In the genomic region with DNA sequence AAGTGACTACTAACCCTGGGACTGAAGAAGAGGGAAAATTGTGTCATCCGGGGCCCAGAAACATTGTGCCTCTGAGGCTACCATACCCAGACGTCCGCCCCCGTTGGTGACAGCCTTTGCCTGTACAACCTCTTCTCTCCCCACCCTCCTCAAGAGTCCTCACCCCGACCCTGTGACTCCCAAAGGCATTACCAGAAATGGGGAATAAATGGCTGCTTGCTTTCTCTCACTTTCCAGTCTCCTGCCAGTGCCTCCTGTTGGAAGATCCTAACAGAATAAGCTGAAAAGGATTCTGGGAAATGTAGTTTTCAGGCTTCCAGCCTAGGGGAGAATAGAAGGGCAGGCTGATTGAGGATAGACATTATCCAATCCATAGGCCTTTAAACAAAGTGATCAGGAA, we compare ENCODE assay signal across 7 cellular contexts. TPM values are rescaled to one million over a fixed set of nuclear protein-coding genes. Genes with fewer than 3 reads are reported as not detected.
DNase-seq lines count a peak whose midpoint lies in the region; ATAC-seq, FAIRE-seq and TF ChIP-seq lines count a peak whose summit lies in the region.

No MANE protein-coding gene starts in this region.

- DNase-seq in G401 (ENCODE audit: low spot score) = peak; percentile 8
- peak; percentile 27 for DNase-seq in NCI-H524 treated with DMSO at 0.1 percent for 48 hours (lab: John Stamatoyannopoulos, UW)
- no peak for DNase-seq in epithelial cell of esophagus (ENCODE audit: low read depth)
- DNase-seq in pancreas = no peak
- DNase-seq in LoVo (ENCODE audit: low spot score) = no peak
- no peak for DNase-seq in activated effector memory CD4-positive, alpha-beta T cell treated with anti-CD3 and anti-CD28 coated beads, Interleukin-2, amount 50 U/mL, for 16 hours

- no peak overlapping the region for H3K27ac ChIP-seq in pancreas

- H3K4me1 ChIP-seq in pancreas = peaks cover 0 to 10% (median 8%) of the 10 kb centered on the region in 3 donors

- no peak overlapping the region for H3K4me3 ChIP-seq in epithelial cell of esophagus (ENCODE audit: low read length)
- no peak overlapping the region for H3K4me3 ChIP-seq in pancreas

- H3K36me3 ChIP-seq in pancreas = no peaks in the 10 kb centered on the region

- FAIRE-seq in pancreas (lab: Jason Lieb, UNC) = no peak

- H3K9me3 ChIP-seq in pancreas = no peaks in the 10 kb centered on the region

- WGBS in pancreas, 2 donors = 76 to 79% methylated on average over 5 of the region's 5 CpGs

- intact Hi-C loops in pancreas (cut with DNase I) = no loop called here

- H3K27me3 ChIP-seq in pancreas = no peaks in the 10 kb centered on the region

- in situ Hi-C loops in G401 (cut with HindIII; ENCODE audit: low sequenced_read_pairs) = no loop called here

- TF ChIP-seq CTCF in epithelial cell of esophagus (IDR thresholded peaks at IDR 0.05; ENCODE audit: insufficient read depth, low read depth, low read length, missing control alignments) (peak; percentile 5), pancreas (IDR thresholded peaks at IDR 0.05) (no peak)

- peak in 3 of 4 donors; percentile 23 to 70 (median 66) for ATAC-seq in pancreas
- ATAC-seq in activated CD4-positive, CD25-positive, alpha-beta regulatory T cell treated with anti-CD3 and anti-CD28 coated beads, Interleukin-2, amount 50 U/mL, for 24 hours = no peak

RNA-seq across cellular contexts. Expression of gene SLC25A36, which starts 30.8 kb away (rescaled TPM):
- total RNA-seq in G401 (2014; rRNA removed; shearing (Covaris generic)) = 37.2 and 86.8 TPM in 2 replicates
- total RNA-seq in pancreas = 10 to 100 TPM; 35.4 to 93.6 (median 45.0) TPM
- 10 to 100 TPM; 17.3 to 50.8 TPM for polyA plus RNA-seq in pancreas

Comparison
In these comparisons a context has a peak if more than half of its experiments do, and no peak if none do; other contexts are left out.
1. DNase-seq: peak in G401 (single experiment) and NCI-H524 treated with DMSO at 0.1 percent for 48 hours (single experiment); none in epithelial cell of esophagus (single experiment), pancreas (0 of 6), LoVo (single experiment) and activated effector memory CD4-positive, alpha-beta T cell treated with anti-CD3 and anti-CD28 coated beads, Interleukin-2, amount 50 U/mL, for 16 hours (single experiment).
2. ATAC-seq: peak in pancreas (3 of 4); none in activated CD4-positive, CD25-positive, alpha-beta regulatory T cell treated with anti-CD3 and anti-CD28 coated beads, Interleukin-2, amount 50 U/mL, for 24 hours (0 of 2).